16 cellular contexts compared by ENCODE assay signal in the genomic region with DNA sequence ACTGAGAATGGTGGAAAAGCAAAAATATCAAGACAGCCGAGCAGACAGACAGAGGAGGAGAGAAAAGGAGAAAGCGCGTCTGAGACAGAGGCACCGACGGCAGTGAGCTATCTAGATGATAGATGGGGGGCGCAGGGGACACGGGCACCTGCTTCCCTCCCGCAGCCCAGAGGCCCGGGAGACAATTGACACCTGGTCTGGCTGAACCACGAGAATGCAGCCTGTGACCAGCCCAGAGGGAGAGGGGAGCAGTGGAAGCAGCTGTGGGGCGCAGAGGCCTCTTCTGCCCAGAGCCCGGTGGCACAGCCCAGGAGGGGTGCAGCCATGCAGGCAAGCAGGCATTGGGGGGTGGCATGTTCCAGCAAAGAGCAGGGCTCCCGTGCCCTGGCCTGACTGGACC. TPM values are rescaled to one million over a fixed set of nuclear protein-coding genes. Genes with fewer than 3 reads are reported as not detected.
"Had no signal": no experiment of that assay in that cellular context is flagged by ENCODE, and none has a peak within 500 bp of the region (broad histone marks: within the 10 kb centered on the region; RNA-seq: fewer than 3 reads in every experiment).

No MANE protein-coding gene starts in this region.

- H3K4me3 ChIP-seq: coronary artery, right atrium auricular region, tibial artery, vagina had no signal

- H3K36me3 ChIP-seq: right atrium auricular region, tibial artery, vagina had no signal

- FAIRE-seq: frontal cortex, keratinocyte, small intestine had no signal

- H3K27ac ChIP-seq: coronary artery, right atrium auricular region, tibial artery, vagina had no signal

- H3K9me3 ChIP-seq: right atrium auricular region, tibial artery, vagina had no signal

- DNase-seq: activated CD4-positive, alpha-beta T cell treated with anti-CD3 and anti-CD28 coated beads for 48 hours; activated CD8-positive, alpha-beta memory T cell treated with anti-CD3 and anti-CD28 coated beads, Interleukin-2, amount 50 U/mL, for 48 hours; activated CD8-positive, alpha-beta T cell treated with anti-CD3 and anti-CD28 coated beads, Interleukin-2, amount 10 ng/mL, durations not matched to agents 7 days and 5 days; activated naive CD4-positive, alpha-beta T cell; activated naive CD8-positive, alpha-beta T cell treated with anti-CD3 and anti-CD28 coated beads, Interleukin-2, amount 50 U/mL, for 24 hours; effector memory CD4-positive, alpha-beta T cell; left ventricle myocardium superior; mesendoderm; small intestine; tibial artery had no signal

- H3K4me1 ChIP-seq: tibial artery, vagina had no signal

- H3K27me3 ChIP-seq: vagina had no signal

- ATAC-seq: activated CD8-positive, alpha-beta T cell treated with anti-CD3 and anti-CD28 coated beads, Interleukin-2, amount 10 ng/mL, durations not matched to agents 7 days and 5 days; activated naive CD8-positive, alpha-beta T cell treated with anti-CD3 and anti-CD28 coated beads, Interleukin-2, amount 50 U/mL, for 24 hours; left ventricle myocardium superior; WTC11 had no signal

RNA-seq across cellular contexts. Expression of gene ELFN2, which starts 48.2 kb away (rescaled TPM):
- total RNA-seq: right atrium auricular region, vagina had no signal
